In the genomic region with DNA sequence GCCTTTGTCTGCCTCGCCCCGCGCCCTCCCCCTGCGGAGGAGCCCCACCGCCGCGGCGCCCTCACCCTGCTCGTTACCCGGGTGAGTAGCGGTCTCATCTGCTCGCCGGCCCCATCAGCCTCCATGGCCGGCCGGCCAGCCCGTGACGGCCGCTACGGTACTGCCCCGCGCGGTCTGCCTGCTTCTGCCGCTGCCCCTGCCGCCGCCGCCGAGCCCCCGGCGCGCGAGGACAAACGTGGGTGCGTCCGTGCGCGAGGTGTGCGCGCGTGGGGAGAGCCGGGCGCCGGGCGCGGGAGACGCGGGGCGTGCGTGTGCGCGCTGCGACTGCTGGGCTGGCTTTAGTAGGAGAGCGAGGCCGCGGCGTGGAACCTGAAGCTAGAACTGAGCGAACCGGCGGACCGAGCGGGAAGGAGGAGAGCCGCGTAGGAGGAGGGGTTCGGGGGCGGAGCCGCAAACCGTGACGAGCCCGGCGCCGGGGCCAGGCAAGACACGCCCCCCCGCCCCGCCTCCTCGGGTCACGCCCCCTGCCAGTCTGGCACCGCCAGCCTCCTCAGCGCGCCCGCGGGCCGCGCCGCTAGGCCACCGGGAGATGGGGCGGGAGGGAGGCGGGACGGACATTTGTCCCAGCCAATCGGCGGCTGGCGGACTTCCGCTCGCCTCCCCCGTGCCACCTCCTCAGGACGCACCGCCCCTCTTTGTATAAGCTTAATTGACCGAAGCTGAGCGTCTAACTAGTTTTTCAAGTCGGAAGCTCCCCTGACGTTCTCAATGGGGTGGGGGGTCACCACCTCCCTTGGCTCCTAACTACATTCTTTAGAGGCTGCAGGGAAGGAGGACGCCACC, we compare ENCODE assay signal across 1 cellular context.
TF ChIP-seq lines count a peak whose summit lies in the region.

A gene (minus strand): TSS at position 383 of the 843 bp plus-strand sequence. CDS start 258 bp downstream, at position 125.

TF ChIP-seq in H1, 55 proteins besides CTCF, POLR2A, EP300 and RAD21 (continued from another document):
- TF ChIP-seq RXRA (IDR thresholded peaks at IDR 0.05; ENCODE audit: insufficient read depth, low read depth, low read length) = no peak
- TF ChIP-seq KDM1A (IDR thresholded peaks at IDR 0.05; ENCODE audit: borderline replicate concordance, low read length) = no peak
- peak; percentile 96 for TF ChIP-seq TAF1 (IDR thresholded peaks at IDR 0.05; ENCODE audit: low read depth, low read length)
- peak; percentile 89 for TF ChIP-seq SP1 (IDR thresholded peaks at IDR 0.05; ENCODE audit: low read depth, low read length)
- TF ChIP-seq HDAC2 (IDR thresholded peaks at IDR 0.05; ENCODE audit: borderline replicate concordance in 1 of 2, low read depth in 2 of 2, low read length in 2 of 2) = peak in 1 of 2 experiments; percentile 77; a peak in 1 of 4 replicates
- TF ChIP-seq CBX8 (IDR thresholded peaks at IDR 0.05; ENCODE audit: borderline replicate concordance, low read depth, low read length) = no peak
- no peak for TF ChIP-seq CTBP2 (IDR thresholded peaks at IDR 0.05; ENCODE audit: borderline replicate concordance, insufficient read depth, insufficient read length, low read length)
- TF ChIP-seq HDAC6 (IDR thresholded peaks at IDR 0.05; ENCODE audit: low read depth, low read length) = no peak
- no peak for TF ChIP-seq GTF2F1 (IDR thresholded peaks at IDR 0.05; ENCODE audit: borderline replicate concordance, low read depth, low read length)
- peak; percentile 87 for TF ChIP-seq TBP (IDR thresholded peaks at IDR 0.05; ENCODE audit: low read depth, low read length)
- 0 out of 2 replicates have a peak, but pooled peaks have one; percentile 18 for TF ChIP-seq YY1 (IDR thresholded peaks at IDR 0.05; ENCODE audit: low read depth, low read length)
- TF ChIP-seq, protein P1, sequence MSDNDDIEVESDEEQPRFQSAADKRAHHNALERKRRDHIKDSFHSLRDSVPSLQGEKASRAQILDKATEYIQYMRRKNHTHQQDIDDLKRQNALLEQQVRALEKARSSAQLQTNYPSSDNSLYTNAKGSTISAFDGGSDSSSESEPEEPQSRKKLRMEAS (IDR thresholded peaks at IDR 0.05) = no peak; the same call in 1 of the 2 replicates
- peak; percentile 53 for TF ChIP-seq KDM4A (IDR thresholded peaks at IDR 0.05; ENCODE audit: low read depth, low read length, severe bottlenecking)
- no peak for TF ChIP-seq CHD1 (IDR thresholded peaks at IDR 0.05; ENCODE audit: low read depth, low read length)
- TF ChIP-seq, protein P2, sequence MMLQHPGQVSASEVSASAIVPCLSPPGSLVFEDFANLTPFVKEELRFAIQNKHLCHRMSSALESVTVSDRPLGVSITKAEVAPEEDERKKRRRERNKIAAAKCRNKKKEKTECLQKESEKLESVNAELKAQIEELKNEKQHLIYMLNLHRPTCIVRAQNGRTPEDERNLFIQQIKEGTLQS (IDR thresholded peaks at IDR 0.05; ENCODE audit: insufficient read depth, low read depth, low read length) = no peak
- peak; percentile 94 for TF ChIP-seq TAF7 (optimal IDR thresholded peaks at IDR 0.05; ENCODE audit: borderline replicate concordance, low read depth, low read length)
- TF ChIP-seq, protein P3, sequence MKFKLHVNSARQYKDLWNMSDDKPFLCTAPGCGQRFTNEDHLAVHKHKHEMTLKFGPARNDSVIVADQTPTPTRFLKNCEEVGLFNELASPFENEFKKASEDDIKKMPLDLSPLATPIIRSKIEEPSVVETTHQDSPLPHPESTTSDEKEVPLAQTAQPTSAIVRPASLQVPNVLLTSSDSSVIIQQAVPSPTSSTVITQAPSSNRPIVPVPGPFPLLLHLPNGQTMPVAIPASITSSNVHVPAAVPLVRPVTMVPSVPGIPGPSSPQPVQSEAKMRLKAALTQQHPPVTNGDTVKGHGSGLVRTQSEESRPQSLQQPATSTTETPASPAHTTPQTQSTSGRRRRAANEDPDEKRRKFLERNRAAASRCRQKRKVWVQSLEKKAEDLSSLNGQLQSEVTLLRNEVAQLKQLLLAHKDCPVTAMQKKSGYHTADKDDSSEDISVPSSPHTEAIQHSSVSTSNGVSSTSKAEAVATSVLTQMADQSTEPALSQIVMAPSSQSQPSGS (IDR thresholded peaks at IDR 0.05; ENCODE audit: low read length) = no peak
- peak; percentile 55 for TF ChIP-seq ASH2L (IDR thresholded peaks at IDR 0.05; ENCODE audit: low read length)
- TF ChIP-seq ZNF274 (IDR thresholded peaks at IDR 0.05; ENCODE audit: borderline replicate concordance, extremely low read depth, low read length) = no peak
- TF ChIP-seq RBBP5 (IDR thresholded peaks at IDR 0.05; ENCODE audit: borderline replicate concordance, low read depth, low read length) = peak; percentile 33; the same call in 1 of the 2 replicates
- TF ChIP-seq CREB1 (IDR thresholded peaks at IDR 0.05) = peak; percentile 58
- peak; percentile 86 for TF ChIP-seq SP4 (IDR thresholded peaks at IDR 0.05; ENCODE audit: low read length)
- TF ChIP-seq, protein P4, sequence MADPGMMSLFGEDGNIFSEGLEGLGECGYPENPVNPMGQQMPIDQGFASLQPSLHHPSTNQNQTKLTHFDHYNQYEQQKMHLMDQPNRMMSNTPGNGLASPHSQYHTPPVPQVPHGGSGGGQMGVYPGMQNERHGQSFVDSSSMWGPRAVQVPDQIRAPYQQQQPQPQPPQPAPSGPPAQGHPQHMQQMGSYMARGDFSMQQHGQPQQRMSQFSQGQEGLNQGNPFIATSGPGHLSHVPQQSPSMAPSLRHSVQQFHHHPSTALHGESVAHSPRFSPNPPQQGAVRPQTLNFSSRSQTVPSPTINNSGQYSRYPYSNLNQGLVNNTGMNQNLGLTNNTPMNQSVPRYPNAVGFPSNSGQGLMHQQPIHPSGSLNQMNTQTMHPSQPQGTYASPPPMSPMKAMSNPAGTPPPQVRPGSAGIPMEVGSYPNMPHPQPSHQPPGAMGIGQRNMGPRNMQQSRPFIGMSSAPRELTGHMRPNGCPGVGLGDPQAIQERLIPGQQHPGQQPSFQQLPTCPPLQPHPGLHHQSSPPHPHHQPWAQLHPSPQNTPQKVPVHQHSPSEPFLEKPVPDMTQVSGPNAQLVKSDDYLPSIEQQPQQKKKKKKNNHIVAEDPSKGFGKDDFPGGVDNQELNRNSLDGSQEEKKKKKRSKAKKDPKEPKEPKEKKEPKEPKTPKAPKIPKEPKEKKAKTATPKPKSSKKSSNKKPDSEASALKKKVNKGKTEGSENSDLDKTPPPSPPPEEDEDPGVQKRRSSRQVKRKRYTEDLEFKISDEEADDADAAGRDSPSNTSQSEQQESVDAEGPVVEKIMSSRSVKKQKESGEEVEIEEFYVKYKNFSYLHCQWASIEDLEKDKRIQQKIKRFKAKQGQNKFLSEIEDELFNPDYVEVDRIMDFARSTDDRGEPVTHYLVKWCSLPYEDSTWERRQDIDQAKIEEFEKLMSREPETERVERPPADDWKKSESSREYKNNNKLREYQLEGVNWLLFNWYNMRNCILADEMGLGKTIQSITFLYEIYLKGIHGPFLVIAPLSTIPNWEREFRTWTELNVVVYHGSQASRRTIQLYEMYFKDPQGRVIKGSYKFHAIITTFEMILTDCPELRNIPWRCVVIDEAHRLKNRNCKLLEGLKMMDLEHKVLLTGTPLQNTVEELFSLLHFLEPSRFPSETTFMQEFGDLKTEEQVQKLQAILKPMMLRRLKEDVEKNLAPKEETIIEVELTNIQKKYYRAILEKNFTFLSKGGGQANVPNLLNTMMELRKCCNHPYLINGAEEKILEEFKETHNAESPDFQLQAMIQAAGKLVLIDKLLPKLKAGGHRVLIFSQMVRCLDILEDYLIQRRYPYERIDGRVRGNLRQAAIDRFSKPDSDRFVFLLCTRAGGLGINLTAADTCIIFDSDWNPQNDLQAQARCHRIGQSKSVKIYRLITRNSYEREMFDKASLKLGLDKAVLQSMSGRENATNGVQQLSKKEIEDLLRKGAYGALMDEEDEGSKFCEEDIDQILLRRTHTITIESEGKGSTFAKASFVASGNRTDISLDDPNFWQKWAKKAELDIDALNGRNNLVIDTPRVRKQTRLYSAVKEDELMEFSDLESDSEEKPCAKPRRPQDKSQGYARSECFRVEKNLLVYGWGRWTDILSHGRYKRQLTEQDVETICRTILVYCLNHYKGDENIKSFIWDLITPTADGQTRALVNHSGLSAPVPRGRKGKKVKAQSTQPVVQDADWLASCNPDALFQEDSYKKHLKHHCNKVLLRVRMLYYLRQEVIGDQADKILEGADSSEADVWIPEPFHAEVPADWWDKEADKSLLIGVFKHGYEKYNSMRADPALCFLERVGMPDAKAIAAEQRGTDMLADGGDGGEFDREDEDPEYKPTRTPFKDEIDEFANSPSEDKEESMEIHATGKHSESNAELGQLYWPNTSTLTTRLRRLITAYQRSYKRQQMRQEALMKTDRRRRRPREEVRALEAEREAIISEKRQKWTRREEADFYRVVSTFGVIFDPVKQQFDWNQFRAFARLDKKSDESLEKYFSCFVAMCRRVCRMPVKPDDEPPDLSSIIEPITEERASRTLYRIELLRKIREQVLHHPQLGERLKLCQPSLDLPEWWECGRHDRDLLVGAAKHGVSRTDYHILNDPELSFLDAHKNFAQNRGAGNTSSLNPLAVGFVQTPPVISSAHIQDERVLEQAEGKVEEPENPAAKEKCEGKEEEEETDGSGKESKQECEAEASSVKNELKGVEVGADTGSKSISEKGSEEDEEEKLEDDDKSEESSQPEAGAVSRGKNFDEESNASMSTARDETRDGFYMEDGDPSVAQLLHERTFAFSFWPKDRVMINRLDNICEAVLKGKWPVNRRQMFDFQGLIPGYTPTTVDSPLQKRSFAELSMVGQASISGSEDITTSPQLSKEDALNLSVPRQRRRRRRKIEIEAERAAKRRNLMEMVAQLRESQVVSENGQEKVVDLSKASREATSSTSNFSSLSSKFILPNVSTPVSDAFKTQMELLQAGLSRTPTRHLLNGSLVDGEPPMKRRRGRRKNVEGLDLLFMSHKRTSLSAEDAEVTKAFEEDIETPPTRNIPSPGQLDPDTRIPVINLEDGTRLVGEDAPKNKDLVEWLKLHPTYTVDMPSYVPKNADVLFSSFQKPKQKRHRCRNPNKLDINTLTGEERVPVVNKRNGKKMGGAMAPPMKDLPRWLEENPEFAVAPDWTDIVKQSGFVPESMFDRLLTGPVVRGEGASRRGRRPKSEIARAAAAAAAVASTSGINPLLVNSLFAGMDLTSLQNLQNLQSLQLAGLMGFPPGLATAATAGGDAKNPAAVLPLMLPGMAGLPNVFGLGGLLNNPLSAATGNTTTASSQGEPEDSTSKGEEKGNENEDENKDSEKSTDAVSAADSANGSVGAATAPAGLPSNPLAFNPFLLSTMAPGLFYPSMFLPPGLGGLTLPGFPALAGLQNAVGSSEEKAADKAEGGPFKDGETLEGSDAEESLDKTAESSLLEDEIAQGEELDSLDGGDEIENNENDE (IDR thresholded peaks at IDR 0.05; ENCODE audit: insufficient replicate concordance, low read length) = no peak
- TF ChIP-seq CHD2 (IDR thresholded peaks at IDR 0.05; ENCODE audit: low read length) = peak; percentile 79
- TF ChIP-seq MAFK (IDR thresholded peaks at IDR 0.05; ENCODE audit: low read depth, low read length) = no peak
- peak; percentile 78 for TF ChIP-seq BACH1 (IDR thresholded peaks at IDR 0.05; ENCODE audit: low read length)
- no peak for TF ChIP-seq SRF (IDR thresholded peaks at IDR 0.05; ENCODE audit: low read depth, low read length)
- peak; percentile 96 for TF ChIP-seq POLR2AphosphoS5 (IDR thresholded peaks at IDR 0.05; ENCODE audit: low read depth, low read length)
- no peak for TF ChIP-seq FOSL1 (IDR thresholded peaks at IDR 0.05; ENCODE audit: insufficient read depth, low read depth, low read length)
- TF ChIP-seq EZH2 (IDR thresholded peaks at IDR 0.05; ENCODE audit: low read depth, low read length, severe bottlenecking) = no peak
- peak; percentile 75 for TF ChIP-seq PHF8 (conservative IDR thresholded peaks at IDR 0.05; ENCODE audit: low read depth, low read length)
- TF ChIP-seq SP2 (IDR thresholded peaks at IDR 0.05; ENCODE audit: low read length) = peak; percentile 46
- TF ChIP-seq EGR1 (IDR thresholded peaks at IDR 0.05; ENCODE audit: borderline replicate concordance, low read depth, low read length) = no peak; the same call in 1 of the 2 replicates
- no peak for TF ChIP-seq NANOG (IDR thresholded peaks at IDR 0.05; ENCODE audit: insufficient read depth, low read depth, low read length, poor library complexity, severe bottlenecking)
- TF ChIP-seq JUND (IDR thresholded peaks at IDR 0.05; ENCODE audit: low read length) = no peak
